In the genomic region with DNA sequence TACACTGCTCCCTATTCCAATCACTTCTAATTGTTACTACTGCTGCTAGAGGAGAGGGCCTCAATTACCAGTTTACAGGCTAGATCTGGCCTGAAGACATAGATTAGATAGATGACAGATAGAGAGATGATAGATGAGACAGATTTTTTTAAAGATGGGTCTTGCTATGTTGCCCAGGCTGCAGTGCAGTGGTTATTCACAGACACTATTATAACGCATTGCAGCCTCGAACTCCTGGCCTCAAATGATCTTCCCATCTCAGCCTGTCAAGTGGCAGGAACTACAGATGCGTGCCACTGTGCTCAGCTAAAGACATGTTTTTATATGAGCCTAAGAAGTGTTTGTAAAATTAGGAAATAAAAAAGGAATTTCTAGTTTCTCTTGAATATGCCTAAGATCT, we compare ENCODE assay signal across 18 cellular contexts.
"Had no signal": no experiment of that assay in that cellular context is flagged by ENCODE, and none has a peak within 500 bp of the region (broad histone marks: within the 10 kb centered on the region; RNA-seq: fewer than 3 reads in every experiment).

No MANE protein-coding gene starts in this region.

- H3K9ac ChIP-seq: neural progenitor cell had no signal

- H3K27me3 Mint-ChIP-seq: activated CD4-positive, alpha-beta T cell treated with anti-CD3 and anti-CD28 coated beads, Interleukin-2, amount 10 ng/mL, durations not matched to agents 7 days and 5 days; memory B cell had no signal

- DNase-seq: activated CD4-positive, alpha-beta T cell treated with anti-CD3 and anti-CD28 coated beads, Interleukin-2, amount 10 ng/mL, durations not matched to agents 7 days and 5 days; activated CD4-positive, CD25-positive, alpha-beta regulatory T cell; activated CD8-positive, alpha-beta memory T cell treated with anti-CD3 and anti-CD28 coated beads for 24 hours; activated naive CD4-positive, alpha-beta T cell; adrenal gland; brain microvascular endothelial cell; cerebellar nuclear complex; dermis blood vessel endothelial cell; erythroblast; kidney; left ventricle myocardium inferior; ovary; stimulated activated CD4-positive, alpha-beta T cell treated with anti-CD3 and anti-CD28 coated beads, Interleukin-4, amount 100 ng/mL, for 24 hours; tibial artery had no signal

- FAIRE-seq: kidney, TTC549 had no signal

- H3K27ac Mint-ChIP-seq: activated CD4-positive, alpha-beta T cell treated with anti-CD3 and anti-CD28 coated beads, Interleukin-2, amount 10 ng/mL, durations not matched to agents 7 days and 5 days; memory B cell; neural progenitor cell had no signal

- H3K9me3 ChIP-seq: adrenal gland, left ventricle myocardium inferior, ovary, tibial artery, vagina had no signal

- H3K27me3 ChIP-seq: adrenal gland, brain microvascular endothelial cell, neural progenitor cell, ovary, tibial artery, vagina had no signal

- H3K4me3 Mint-ChIP-seq: activated CD4-positive, alpha-beta T cell treated with anti-CD3 and anti-CD28 coated beads, Interleukin-2, amount 10 ng/mL, durations not matched to agents 7 days and 5 days; memory B cell; neural progenitor cell had no signal

- H3K27ac ChIP-seq: adrenal gland, brain microvascular endothelial cell, left ventricle myocardium inferior, neural progenitor cell, ovary, tibial artery, vagina had no signal

- H2AFZ ChIP-seq: neural progenitor cell had no signal

- H3K9me3 Mint-ChIP-seq: activated CD4-positive, alpha-beta T cell treated with anti-CD3 and anti-CD28 coated beads, Interleukin-2, amount 10 ng/mL, durations not matched to agents 7 days and 5 days; memory B cell; neural progenitor cell had no signal

- H3K4me3 ChIP-seq: adrenal gland, left ventricle myocardium inferior, neural progenitor cell, ovary, tibial artery, vagina had no signal

- H3K4me2 ChIP-seq: neural progenitor cell had no signal

- H3K36me3 ChIP-seq: adrenal gland, brain microvascular endothelial cell, neural progenitor cell, ovary had no signal
